Comparison of ENCODE assay signal across 1 cellular context in the genomic region with DNA sequence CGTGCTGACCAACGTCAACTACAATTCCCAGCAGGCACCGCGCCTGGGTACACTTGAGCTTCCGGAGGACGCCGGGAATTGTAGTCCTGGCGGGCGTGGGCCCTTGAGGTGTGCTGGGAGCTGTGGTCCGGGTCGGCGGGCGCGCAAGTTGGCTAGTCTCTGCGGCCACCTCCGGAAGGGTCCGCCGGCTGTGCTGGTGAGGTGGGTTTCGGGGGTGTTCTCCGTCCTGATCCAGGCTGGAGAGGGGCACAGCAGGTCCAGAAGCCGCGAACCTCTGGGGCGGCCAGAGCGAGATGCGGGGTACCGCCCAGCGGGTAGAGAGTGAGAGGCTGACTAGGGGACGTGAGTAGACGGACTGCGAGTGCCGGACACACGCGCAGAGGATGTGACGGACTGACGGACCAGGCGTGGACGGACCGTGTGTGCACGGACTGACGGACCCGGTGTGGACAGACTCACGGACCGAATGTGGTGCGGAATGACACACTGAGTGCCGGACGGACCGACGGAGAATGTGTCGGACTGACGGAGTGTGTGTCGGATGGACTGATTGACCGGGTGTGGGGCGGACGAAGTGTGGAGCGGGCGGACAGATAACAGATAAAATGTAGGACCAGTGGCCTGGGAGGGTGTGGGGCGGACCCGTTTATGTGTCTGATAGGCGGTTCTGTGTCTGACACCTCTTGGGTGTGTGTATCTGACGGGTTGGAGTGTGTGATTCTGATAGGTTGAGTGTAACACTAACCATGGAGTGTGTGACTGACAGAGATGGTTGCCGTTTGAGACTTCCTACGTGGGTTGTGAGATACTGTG.
TF ChIP-seq lines count a peak whose summit lies in the region.

Gene ZSCAN22, plus strand, starts transcription at position 81 of the 813 bp plus-strand sequence. CDS start 7,809 bp downstream, outside the sequence.

TF ChIP-seq in GM12878, 131 proteins besides CTCF, POLR2A, EP300 and RAD21 (continued from another document and continues in another):
- TF ChIP-seq, protein P1, sequence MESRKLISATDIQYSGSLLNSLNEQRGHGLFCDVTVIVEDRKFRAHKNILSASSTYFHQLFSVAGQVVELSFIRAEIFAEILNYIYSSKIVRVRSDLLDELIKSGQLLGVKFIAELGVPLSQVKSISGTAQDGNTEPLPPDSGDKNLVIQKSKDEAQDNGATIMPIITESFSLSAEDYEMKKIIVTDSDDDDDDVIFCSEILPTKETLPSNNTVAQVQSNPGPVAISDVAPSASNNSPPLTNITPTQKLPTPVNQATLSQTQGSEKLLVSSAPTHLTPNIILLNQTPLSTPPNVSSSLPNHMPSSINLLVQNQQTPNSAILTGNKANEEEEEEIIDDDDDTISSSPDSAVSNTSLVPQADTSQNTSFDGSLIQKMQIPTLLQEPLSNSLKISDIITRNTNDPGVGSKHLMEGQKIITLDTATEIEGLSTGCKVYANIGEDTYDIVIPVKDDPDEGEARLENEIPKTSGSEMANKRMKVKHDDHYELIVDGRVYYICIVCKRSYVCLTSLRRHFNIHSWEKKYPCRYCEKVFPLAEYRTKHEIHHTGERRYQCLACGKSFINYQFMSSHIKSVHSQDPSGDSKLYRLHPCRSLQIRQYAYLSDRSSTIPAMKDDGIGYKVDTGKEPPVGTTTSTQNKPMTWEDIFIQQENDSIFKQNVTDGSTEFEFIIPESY (IDR thresholded peaks at IDR 0.05) = 0 out of 2 replicates have a peak, but pooled peaks have one; percentile 28
- TF ChIP-seq RELA (IDR thresholded peaks at IDR 0.05; ENCODE audit: borderline replicate concordance, partially characterized antibody) = peak; percentile 87
- TF ChIP-seq CUX1 (IDR thresholded peaks at IDR 0.05; ENCODE audit: insufficient replicate concordance, low read depth, low read length) = no peak
- no peak for TF ChIP-seq TCF7 (IDR thresholded peaks at IDR 0.05; ENCODE audit: borderline replicate concordance)
- TF ChIP-seq, protein P2, sequence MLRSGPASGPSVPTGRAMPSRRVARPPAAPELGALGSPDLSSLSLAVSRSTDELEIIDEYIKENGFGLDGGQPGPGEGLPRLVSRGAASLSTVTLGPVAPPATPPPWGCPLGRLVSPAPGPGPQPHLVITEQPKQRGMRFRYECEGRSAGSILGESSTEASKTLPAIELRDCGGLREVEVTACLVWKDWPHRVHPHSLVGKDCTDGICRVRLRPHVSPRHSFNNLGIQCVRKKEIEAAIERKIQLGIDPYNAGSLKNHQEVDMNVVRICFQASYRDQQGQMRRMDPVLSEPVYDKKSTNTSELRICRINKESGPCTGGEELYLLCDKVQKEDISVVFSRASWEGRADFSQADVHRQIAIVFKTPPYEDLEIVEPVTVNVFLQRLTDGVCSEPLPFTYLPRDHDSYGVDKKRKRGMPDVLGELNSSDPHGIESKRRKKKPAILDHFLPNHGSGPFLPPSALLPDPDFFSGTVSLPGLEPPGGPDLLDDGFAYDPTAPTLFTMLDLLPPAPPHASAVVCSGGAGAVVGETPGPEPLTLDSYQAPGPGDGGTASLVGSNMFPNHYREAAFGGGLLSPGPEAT (IDR thresholded peaks at IDR 0.05; ENCODE audit: low read depth) = peak; percentile 93
- no peak for TF ChIP-seq USF2 (IDR thresholded peaks at IDR 0.05; ENCODE audit: borderline replicate concordance, low read depth, low read length)
- TF ChIP-seq, protein P3, sequence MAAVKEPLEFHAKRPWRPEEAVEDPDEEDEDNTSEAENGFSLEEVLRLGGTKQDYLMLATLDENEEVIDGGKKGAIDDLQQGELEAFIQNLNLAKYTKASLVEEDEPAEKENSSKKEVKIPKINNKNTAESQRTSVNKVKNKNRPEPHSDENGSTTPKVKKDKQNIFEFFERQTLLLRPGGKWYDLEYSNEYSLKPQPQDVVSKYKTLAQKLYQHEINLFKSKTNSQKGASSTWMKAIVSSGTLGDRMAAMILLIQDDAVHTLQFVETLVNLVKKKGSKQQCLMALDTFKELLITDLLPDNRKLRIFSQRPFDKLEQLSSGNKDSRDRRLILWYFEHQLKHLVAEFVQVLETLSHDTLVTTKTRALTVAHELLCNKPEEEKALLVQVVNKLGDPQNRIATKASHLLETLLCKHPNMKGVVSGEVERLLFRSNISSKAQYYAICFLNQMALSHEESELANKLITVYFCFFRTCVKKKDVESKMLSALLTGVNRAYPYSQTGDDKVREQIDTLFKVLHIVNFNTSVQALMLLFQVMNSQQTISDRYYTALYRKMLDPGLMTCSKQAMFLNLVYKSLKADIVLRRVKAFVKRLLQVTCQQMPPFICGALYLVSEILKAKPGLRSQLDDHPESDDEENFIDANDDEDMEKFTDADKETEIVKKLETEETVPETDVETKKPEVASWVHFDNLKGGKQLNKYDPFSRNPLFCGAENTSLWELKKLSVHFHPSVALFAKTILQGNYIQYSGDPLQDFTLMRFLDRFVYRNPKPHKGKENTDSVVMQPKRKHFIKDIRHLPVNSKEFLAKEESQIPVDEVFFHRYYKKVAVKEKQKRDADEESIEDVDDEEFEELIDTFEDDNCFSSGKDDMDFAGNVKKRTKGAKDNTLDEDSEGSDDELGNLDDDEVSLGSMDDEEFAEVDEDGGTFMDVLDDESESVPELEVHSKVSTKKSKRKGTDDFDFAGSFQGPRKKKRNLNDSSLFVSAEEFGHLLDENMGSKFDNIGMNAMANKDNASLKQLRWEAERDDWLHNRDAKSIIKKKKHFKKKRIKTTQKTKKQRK (IDR thresholded peaks at IDR 0.05; ENCODE audit: low read depth, low read length) = no peak
- TF ChIP-seq ATF7 (IDR thresholded peaks at IDR 0.05; ENCODE audit: low read depth) = peak; percentile 37; the same call in 1 of the 2 replicates
- peak; percentile 87 for TF ChIP-seq TARDBP (IDR thresholded peaks at IDR 0.05; ENCODE audit: borderline replicate concordance)
- no peak for TF ChIP-seq FOS (IDR thresholded peaks at IDR 0.05; ENCODE audit: borderline replicate concordance, extremely low read depth, insufficient read length)
- TF ChIP-seq ZSCAN29 (IDR thresholded peaks at IDR 0.05) = 0 out of 2 replicates have a peak, but pooled peaks have one; percentile 33
- TF ChIP-seq JUNB (IDR thresholded peaks at IDR 0.05) = no peak
- TF ChIP-seq JUND (IDR thresholded peaks at IDR 0.05; ENCODE audit: low read depth, low read length) = 0 out of 2 replicates have a peak, but pooled peaks have one; percentile 30
- no peak; the same call in 1 of the 2 replicates for TF ChIP-seq ASH2L (IDR thresholded peaks at IDR 0.05; ENCODE audit: borderline replicate concordance, low read depth)
- TF ChIP-seq E2F8 (IDR thresholded peaks at IDR 0.05; ENCODE audit: low read depth, partially characterized antibody) = no peak
- TF ChIP-seq ZNF217 (IDR thresholded peaks at IDR 0.05) = 0 out of 2 replicates have a peak, but pooled peaks have one; percentile 15
- peak; percentile 68; the same call in 1 of the 2 replicates for TF ChIP-seq CBFB (IDR thresholded peaks at IDR 0.05; ENCODE audit: low read depth)
- TF ChIP-seq FOXM1 (IDR thresholded peaks at IDR 0.05; ENCODE audit: low read depth, low read length) = no peak
- peak in 1 of 2 experiments; percentile 78; a peak in 2 of 4 replicates for TF ChIP-seq BHLHE40 (IDR thresholded peaks at IDR 0.05; ENCODE audit: borderline replicate concordance in 1 of 2, low read depth in 2 of 2, low read length in 1 of 2)
- TF ChIP-seq KDM1A (IDR thresholded peaks at IDR 0.05; ENCODE audit: borderline replicate concordance) = no peak
- no peak for TF ChIP-seq RFX5 (IDR thresholded peaks at IDR 0.05; ENCODE audit: low read depth, low read length)
- peak; percentile 97 for TF ChIP-seq RB1 (IDR thresholded peaks at IDR 0.05; ENCODE audit: borderline replicate concordance)
- TF ChIP-seq SP1 (IDR thresholded peaks at IDR 0.05; ENCODE audit: low read depth, low read length) = peak; percentile 49
- TF ChIP-seq TCF3 (IDR thresholded peaks at IDR 0.05; ENCODE audit: borderline replicate concordance, insufficient read depth, low read depth, low read length) = no peak
- TF ChIP-seq, protein P4, sequence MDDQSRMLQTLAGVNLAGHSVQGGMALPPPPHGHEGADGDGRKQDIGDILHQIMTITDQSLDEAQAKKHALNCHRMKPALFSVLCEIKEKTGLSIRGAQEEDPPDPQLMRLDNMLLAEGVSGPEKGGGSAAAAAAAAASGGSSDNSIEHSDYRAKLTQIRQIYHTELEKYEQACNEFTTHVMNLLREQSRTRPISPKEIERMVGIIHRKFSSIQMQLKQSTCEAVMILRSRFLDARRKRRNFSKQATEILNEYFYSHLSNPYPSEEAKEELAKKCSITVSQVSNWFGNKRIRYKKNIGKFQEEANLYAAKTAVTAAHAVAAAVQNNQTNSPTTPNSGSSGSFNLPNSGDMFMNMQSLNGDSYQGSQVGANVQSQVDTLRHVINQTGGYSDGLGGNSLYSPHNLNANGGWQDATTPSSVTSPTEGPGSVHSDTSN (IDR thresholded peaks at IDR 0.05; ENCODE audit: insufficient replicate concordance, low read depth, low read length) = peak; percentile 44
- no peak for TF ChIP-seq HDAC6 (IDR thresholded peaks at IDR 0.05; ENCODE audit: unreplicated experiment)
- no peak for TF ChIP-seq BCL11A (IDR thresholded peaks at IDR 0.05; ENCODE audit: low read depth, low read length)
- no peak for TF ChIP-seq RCOR1 (conservative IDR thresholded peaks at IDR 0.05; ENCODE audit: low read depth, low read length)
- peak in 1 of 2 experiments; percentile 78; a peak in 2 of 4 replicates for TF ChIP-seq SRF (IDR thresholded peaks at IDR 0.05; ENCODE audit: low read depth in 2 of 2, low read length in 2 of 2)
- no peak for TF ChIP-seq PAX5 (IDR thresholded peaks at IDR 0.05; ENCODE audit: borderline replicate concordance, low read depth, low read length)
- no peak for TF ChIP-seq NFYA (IDR thresholded peaks at IDR 0.05; ENCODE audit: borderline replicate concordance, low read depth, low read length)
- peak; percentile 62 for TF ChIP-seq RUNX3 (IDR thresholded peaks at IDR 0.05; ENCODE audit: low read length)
- no peak for TF ChIP-seq RBBP5 (conservative IDR thresholded peaks at IDR 0.05)
- no peak for TF ChIP-seq NFIC (IDR thresholded peaks at IDR 0.05; ENCODE audit: low read depth, low read length)
- TF ChIP-seq DPF2 (IDR thresholded peaks at IDR 0.05) = peak; percentile 75
- no peak for TF ChIP-seq ESRRA (IDR thresholded peaks at IDR 0.05; ENCODE audit: low read length)
- TF ChIP-seq GATAD2B (conservative IDR thresholded peaks at IDR 0.05; ENCODE audit: low read depth) = peak; percentile 70; the same call in 1 of the 2 replicates
